1 cellular context compared by ENCODE assay signal in the genomic region with DNA sequence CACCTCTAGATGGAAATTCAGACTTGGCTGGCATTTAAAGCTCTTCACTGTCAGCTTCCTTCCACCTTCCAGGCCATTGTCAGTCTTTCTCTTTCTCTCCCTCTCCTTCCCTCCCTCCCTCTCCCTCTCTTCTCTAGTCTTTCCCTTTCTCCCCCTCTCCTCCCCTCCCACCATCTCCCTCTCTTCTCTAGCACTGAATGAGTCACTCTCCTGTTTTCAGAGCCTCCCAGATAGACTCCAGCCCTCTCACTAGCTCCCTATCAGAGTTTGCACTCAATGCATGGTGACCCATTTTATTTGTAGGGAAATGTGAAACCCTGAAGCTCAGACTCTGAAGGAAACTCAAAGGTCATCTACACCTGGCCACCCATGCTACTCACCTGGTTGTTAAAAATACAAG.
A peak's percentile ranks its signal among the peaks of the same experiment; 100 is the strongest.
TF ChIP-seq lines count a peak whose summit lies in the region.

No MANE protein-coding gene starts in this region.

TF ChIP-seq in K562, 482 proteins besides CTCF, POLR2A, EP300 and RAD21 (continued from another document and continues in another):
- TF ChIP-seq ZNF407 (IDR thresholded peaks at IDR 0.05; ENCODE audit: low read depth) = no peak
- TF ChIP-seq SAFB2 (IDR thresholded peaks at IDR 0.05; ENCODE audit: borderline replicate concordance, low read depth, low read length, severe bottlenecking) = no peak
- TF ChIP-seq CGGBP1 (CRISPR knock-in tag; IDR thresholded peaks at IDR 0.05) = no peak
- no peak for TF ChIP-seq MBD2 (IDR thresholded peaks at IDR 0.05; ENCODE audit: borderline replicate concordance, low read depth)
- no peak for TF ChIP-seq ZNF77 (CRISPR knock-in tag; IDR thresholded peaks at IDR 0.05)
- peak; percentile 83 for TF ChIP-seq ZNF444 (CRISPR knock-in tag; IDR thresholded peaks at IDR 0.05)
- TF ChIP-seq CEBPZ (IDR thresholded peaks at IDR 0.05; ENCODE audit: borderline replicate concordance, low read depth, low read length) = no peak
- TF ChIP-seq POLR2AphosphoS2 (IDR thresholded peaks at IDR 0.05; ENCODE audit: low read length) = no peak; the same call in 1 of the 2 replicates
- peak; percentile 91 for TF ChIP-seq OTX1 (CRISPR knock-in tag; IDR thresholded peaks at IDR 0.05)
- TF ChIP-seq DDX20 (tag; IDR thresholded peaks at IDR 0.05; ENCODE audit: low read depth) = no peak
- TF ChIP-seq, protein P1, sequence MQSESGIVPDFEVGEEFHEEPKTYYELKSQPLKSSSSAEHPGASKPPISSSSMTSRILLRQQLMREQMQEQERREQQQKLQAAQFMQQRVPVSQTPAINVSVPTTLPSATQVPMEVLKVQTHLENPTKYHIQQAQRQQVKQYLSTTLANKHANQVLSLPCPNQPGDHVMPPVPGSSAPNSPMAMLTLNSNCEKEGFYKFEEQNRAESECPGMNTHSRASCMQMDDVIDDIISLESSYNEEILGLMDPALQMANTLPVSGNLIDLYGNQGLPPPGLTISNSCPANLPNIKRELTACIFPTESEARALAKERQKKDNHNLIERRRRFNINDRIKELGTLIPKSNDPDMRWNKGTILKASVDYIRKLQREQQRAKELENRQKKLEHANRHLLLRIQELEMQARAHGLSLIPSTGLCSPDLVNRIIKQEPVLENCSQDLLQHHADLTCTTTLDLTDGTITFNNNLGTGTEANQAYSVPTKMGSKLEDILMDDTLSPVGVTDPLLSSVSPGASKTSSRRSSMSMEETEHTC (IDR thresholded peaks at IDR 0.05) = no peak
- TF ChIP-seq CXXC5 (CRISPR knock-in tag; IDR thresholded peaks at IDR 0.05) = no peak
- TF ChIP-seq, protein P2, sequence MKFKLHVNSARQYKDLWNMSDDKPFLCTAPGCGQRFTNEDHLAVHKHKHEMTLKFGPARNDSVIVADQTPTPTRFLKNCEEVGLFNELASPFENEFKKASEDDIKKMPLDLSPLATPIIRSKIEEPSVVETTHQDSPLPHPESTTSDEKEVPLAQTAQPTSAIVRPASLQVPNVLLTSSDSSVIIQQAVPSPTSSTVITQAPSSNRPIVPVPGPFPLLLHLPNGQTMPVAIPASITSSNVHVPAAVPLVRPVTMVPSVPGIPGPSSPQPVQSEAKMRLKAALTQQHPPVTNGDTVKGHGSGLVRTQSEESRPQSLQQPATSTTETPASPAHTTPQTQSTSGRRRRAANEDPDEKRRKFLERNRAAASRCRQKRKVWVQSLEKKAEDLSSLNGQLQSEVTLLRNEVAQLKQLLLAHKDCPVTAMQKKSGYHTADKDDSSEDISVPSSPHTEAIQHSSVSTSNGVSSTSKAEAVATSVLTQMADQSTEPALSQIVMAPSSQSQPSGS (CRISPR knock-in tag; IDR thresholded peaks at IDR 0.05) = no peak
- no peak for TF ChIP-seq ZNF584 (CRISPR knock-in tag; IDR thresholded peaks at IDR 0.05; ENCODE audit: low read depth)
- TF ChIP-seq MTA2 (IDR thresholded peaks at IDR 0.05; ENCODE audit: low read depth) = peak; percentile 77
- no peak for TF ChIP-seq DACH1 (IDR thresholded peaks at IDR 0.05; ENCODE audit: partially characterized antibody)
- no peak for TF ChIP-seq THAP7 (CRISPR knock-in tag; IDR thresholded peaks at IDR 0.05)
- no peak for TF ChIP-seq RBM17 (IDR thresholded peaks at IDR 0.05; ENCODE audit: borderline replicate concordance, low read depth, low read length)
- TF ChIP-seq RUNX1 (IDR thresholded peaks at IDR 0.05; ENCODE audit: low read depth) = no peak
- TF ChIP-seq, protein P3, sequence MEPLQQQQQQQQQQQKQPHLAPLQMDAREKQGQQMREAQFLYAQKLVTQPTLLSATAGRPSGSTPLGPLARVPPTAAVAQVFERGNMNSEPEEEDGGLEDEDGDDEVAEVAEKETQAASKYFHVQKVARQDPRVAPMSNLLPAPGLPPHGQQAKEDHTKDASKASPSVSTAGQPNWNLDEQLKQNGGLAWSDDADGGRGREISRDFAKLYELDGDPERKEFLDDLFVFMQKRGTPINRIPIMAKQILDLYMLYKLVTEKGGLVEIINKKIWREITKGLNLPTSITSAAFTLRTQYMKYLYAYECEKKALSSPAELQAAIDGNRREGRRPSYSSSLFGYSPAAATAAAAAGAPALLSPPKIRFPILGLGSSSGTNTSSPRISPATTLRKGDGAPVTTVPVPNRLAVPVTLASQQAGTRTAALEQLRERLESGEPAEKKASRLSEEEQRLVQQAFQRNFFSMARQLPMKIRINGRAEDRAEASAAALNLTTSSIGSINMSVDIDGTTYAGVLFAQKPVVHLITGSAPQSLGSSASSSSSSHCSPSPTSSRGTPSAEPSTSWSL (CRISPR knock-in tag; IDR thresholded peaks at IDR 0.05; ENCODE audit: borderline replicate concordance) = no peak
- TF ChIP-seq, protein P4, sequence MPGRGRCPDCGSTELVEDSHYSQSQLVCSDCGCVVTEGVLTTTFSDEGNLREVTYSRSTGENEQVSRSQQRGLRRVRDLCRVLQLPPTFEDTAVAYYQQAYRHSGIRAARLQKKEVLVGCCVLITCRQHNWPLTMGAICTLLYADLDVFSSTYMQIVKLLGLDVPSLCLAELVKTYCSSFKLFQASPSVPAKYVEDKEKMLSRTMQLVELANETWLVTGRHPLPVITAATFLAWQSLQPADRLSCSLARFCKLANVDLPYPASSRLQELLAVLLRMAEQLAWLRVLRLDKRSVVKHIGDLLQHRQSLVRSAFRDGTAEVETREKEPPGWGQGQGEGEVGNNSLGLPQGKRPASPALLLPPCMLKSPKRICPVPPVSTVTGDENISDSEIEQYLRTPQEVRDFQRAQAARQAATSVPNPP (IDR thresholded peaks at IDR 0.05; ENCODE audit: borderline replicate concordance, insufficient read depth, insufficient read length) = no peak
- no peak for TF ChIP-seq MNT (conservative IDR thresholded peaks at IDR 0.05)
- TF ChIP-seq ZNF766 (CRISPR knock-in tag; conservative IDR thresholded peaks at IDR 0.05) = peak; percentile 49
- TF ChIP-seq ZNF184 (CRISPR knock-in tag; IDR thresholded peaks at IDR 0.05) = no peak
- TF ChIP-seq, protein P5, sequence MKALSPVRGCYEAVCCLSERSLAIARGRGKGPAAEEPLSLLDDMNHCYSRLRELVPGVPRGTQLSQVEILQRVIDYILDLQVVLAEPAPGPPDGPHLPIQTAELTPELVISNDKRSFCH (CRISPR knock-in tag; IDR thresholded peaks at IDR 0.05) = no peak
- TF ChIP-seq, protein P5 (tag; IDR thresholded peaks at IDR 0.05) = no peak
- TF ChIP-seq EP400 (IDR thresholded peaks at IDR 0.05) = no peak
- no peak for TF ChIP-seq KDM4B (IDR thresholded peaks at IDR 0.05; ENCODE audit: borderline replicate concordance in 2 of 2, low read depth in 1 of 2)
- TF ChIP-seq RFX5 (IDR thresholded peaks at IDR 0.05; ENCODE audit: low read depth, low read length) = no peak
- TF ChIP-seq POLR2B (IDR thresholded peaks at IDR 0.05; ENCODE audit: low read depth, partially characterized antibody) = peak; percentile 50
- no peak for TF ChIP-seq ZNF586 (CRISPR knock-in tag; conservative IDR thresholded peaks at IDR 0.05)
